8 cellular contexts compared by ENCODE assay signal in genomic region chr11:36375348-36376314, GRCh38.
DNase-seq lines count a peak whose midpoint lies in the region; ATAC-seq, FAIRE-seq and TF ChIP-seq lines count a peak whose summit lies in the region.

No MANE protein-coding gene starts in this region.

- no peak for FAIRE-seq in RCC 7860 (lab: Jason Lieb, UNC)

- H3K4me3 Mint-ChIP-seq in neural crest cell: peak overlapping the region; percentile 93

- peaks cover 42% of the 10 kb centered on the region for H3K4me1 Mint-ChIP-seq in neural crest cell

- H3K79me2 ChIP-seq in MM.1S (ENCODE audit: low read length): no peaks in the 10 kb centered on the region

- H3K4me3 ChIP-seq in MM.1S (ENCODE audit: low read length): peak overlapping the region; percentile 91; the same call in 1 of the 2 replicates
- peak overlapping the region; percentile 50 for H3K4me3 ChIP-seq in ectodermal cell (ENCODE audit: insufficient read depth, low read depth, low read length)

- H3K27ac Mint-ChIP-seq in neural crest cell (ENCODE audit: unreplicated experiment): no peak overlapping the region

- TF ChIP-seq CTCF in MM.1S (IDR thresholded peaks at IDR 0.05; ENCODE audit: low read length) (no peak), neural crest cell (conservative IDR thresholded peaks at IDR 0.05) (no peak)

- H3K36me3 Mint-ChIP-seq in neural crest cell (ENCODE audit: low read depth): peaks cover 2% of the 10 kb centered on the region

- H3K4me1 ChIP-seq in MM.1S (ENCODE audit: low read length): peaks cover 6% of the 10 kb centered on the region
- H3K4me1 ChIP-seq in ectodermal cell (ENCODE audit: control insufficient read depth, insufficient read depth, low read length): peaks cover 4% of the 10 kb centered on the region

- WGBS in ectodermal cell, 2 experiments: 32% methylated on average over 18 of the region's 18 CpGs

- H3K9me2 ChIP-seq in MM.1S (replicated peaks; ENCODE audit: insufficient read depth, low read length): no peaks in the 10 kb centered on the region

- H3K27ac ChIP-seq in MM.1S (ENCODE audit: low read length) (no peak overlapping the region), ectodermal cell (ENCODE audit: insufficient read depth, low read depth, low read length, poor library complexity, severe bottlenecking) (no peak overlapping the region)

- H3K4me2 ChIP-seq in MM.1S (ENCODE audit: low read depth, low read length): no peak overlapping the region

- H3K27me3 ChIP-seq in MM.1S (replicated peaks; ENCODE audit: insufficient read depth, low read length): peaks cover 14% of the 10 kb centered on the region
- H3K27me3 ChIP-seq in ectodermal cell (ENCODE audit: control insufficient read depth, insufficient read depth, low read length, poor library complexity, severe bottlenecking): peaks cover 6% of the 10 kb centered on the region

- H2AFZ ChIP-seq in MM.1S (ENCODE audit: low read length): peak overlapping the region; percentile 82; the same call in 1 of the 2 replicates

- DNase-seq in AG20443 (ENCODE audit: low spot score) (peak; percentile 20), MM.1S (no peak), neural crest cell (ENCODE audit: low read depth, low spot score) (no peak), hippocampal formation (lab: John Stamatoyannopoulos, UW) (no peak), RCC 7860 (ENCODE audit: low spot score) (no peak)

- H3K36me3 ChIP-seq in MM.1S (replicated peaks; ENCODE audit: insufficient read depth, low read length) (no peaks in the 10 kb centered on the region), ectodermal cell (ENCODE audit: control insufficient read depth, insufficient read depth, low read length) (no peaks in the 10 kb centered on the region)

- no peaks in the 10 kb centered on the region for H3F3A ChIP-seq in MM.1S (ENCODE audit: insufficient read depth, low read length)

- H4K20me1 ChIP-seq in MM.1S (ENCODE audit: insufficient read depth, low read length): no peaks in the 10 kb centered on the region

- H3K9ac ChIP-seq in MM.1S (ENCODE audit: low read length): no peak overlapping the region

- peaks cover 69% of the 10 kb centered on the region for H3K27me3 Mint-ChIP-seq in neural crest cell (ENCODE audit: low read depth)

- ATAC-seq in GM18511 (IDR thresholded peaks at IDR 0.05; ENCODE audit: unreplicated experiment) (no peak), HG03571 (IDR thresholded peaks at IDR 0.05; ENCODE audit: unreplicated experiment) (no peak)

- H3K9me3 ChIP-seq in MM.1S (replicated peaks; ENCODE audit: insufficient read depth, low read length) (no peaks in the 10 kb centered on the region), ectodermal cell (ENCODE audit: control insufficient read depth, low read length) (no peaks in the 10 kb centered on the region)

- no peaks in the 10 kb centered on the region for H3K9me3 Mint-ChIP-seq in neural crest cell
